Comparison of ENCODE assay signal across 23 cellular contexts in genomic region chr12:50482566-50482965, GRCh38. TPM values are rescaled to one million over a fixed set of nuclear protein-coding genes. Genes with fewer than 3 reads are reported as not detected.
DNase-seq lines count a peak whose midpoint lies in the region; TF ChIP-seq lines count a peak whose summit lies in the region.
"Had no signal": no experiment of that assay in that cellular context is flagged by ENCODE, and none has a peak within 500 bp of the region (broad histone marks: within the 10 kb centered on the region; RNA-seq: fewer than 3 reads in every experiment).

No MANE protein-coding gene starts in this region.

- H3K36me3 ChIP-seq in CD4-positive, alpha-beta memory T cell (ENCODE audit: insufficient read depth, low read length), result no peaks in the 10 kb centered on the region

- H3K9me3 ChIP-seq in CD4-positive, alpha-beta memory T cell (ENCODE audit: control insufficient read depth in 1 of 2, low read length in 2 of 2), result no peaks in the 10 kb centered on the region
- H3K9me3 ChIP-seq: SJSA1 had no signal

- no peak for TF ChIP-seq CTCF in mesothelial cell of epicardium (IDR thresholded peaks at IDR 0.05; ENCODE audit: unreplicated experiment)

- no peak overlapping the region for H3K27ac ChIP-seq in CD4-positive, alpha-beta memory T cell (ENCODE audit: low read depth, low read length)
- H3K27ac ChIP-seq: SJSA1 had no signal

- POLR2A ChIA-PET in CD4-positive, alpha-beta memory T cell (lab: Charles Lee; ENCODE audit: partially characterized antibody), result no interaction called here

- peaks cover 2% of the 10 kb centered on the region for H3K36me3 Mint-ChIP-seq in mesothelial cell of epicardium
- peaks cover 0 to 8% of the 10 kb centered on the region in 2 donors for H3K36me3 Mint-ChIP-seq in CD4-positive, alpha-beta memory T cell

- CTCF ChIA-PET in CD4-positive, alpha-beta memory T cell (lab: Charles Lee; ENCODE audit: partially characterized antibody), result no interaction called here

- in situ Hi-C loops in ACHN (cut with HindIII; ENCODE audit: low pct_ligation_motif_present, low pct_unique_long_range_greater_than_20kb, low sequenced_read_pairs), result no loop called here

- no peaks in the 10 kb centered on the region for H3K4me1 ChIP-seq in CD4-positive, alpha-beta memory T cell (ENCODE audit: insufficient read depth, low read length)
- H3K4me1 ChIP-seq: SJSA1 had no signal

- H3K4me3 Mint-ChIP-seq in mesothelial cell of epicardium, result no peak overlapping the region
- no peak overlapping the region for H3K4me3 Mint-ChIP-seq in CD4-positive, alpha-beta memory T cell
- H3K4me3 Mint-ChIP-seq: B cell, CD14-positive monocyte, HFFc6, IgD-negative memory B cell had no signal

- DNase-seq in ACHN, result peak; percentile 32
- DNase-seq in HT1080 (ENCODE audit: low read depth), result peak; percentile 56
- peak; percentile 19 for DNase-seq in RKO (ENCODE audit: low spot score)
- peak; percentile 29 for DNase-seq in glomerular visceral epithelial cell (ENCODE audit: extremely low spot score)
- DNase-seq in mesothelial cell of epicardium (ENCODE audit: low spot score in 2 of 2, unreplicated experiment in 2 of 2), result no peak
- DNase-seq in CD4-positive, alpha-beta memory T cell, result no peak
- no peak for DNase-seq in Ammon's horn (ENCODE audit: low spot score)
- no peak for DNase-seq in NCI-H510A treated with DMSO at 0.1 percent for 48 hours (lab: John Stamatoyannopoulos, UW)
- DNase-seq: 8988T, H7, HFFc6, Karpas-422, MM.1S, NCI-H1092, NCI-H1436, NCI-H2029, NCI-H2227 treated with DMSO at 0.1 percent for 48 hours, NCI-H510A, NCI-H748 treated with DMSO at 0.1 percent for 48 hours had no signal

- H3K4me1 Mint-ChIP-seq in mesothelial cell of epicardium, result no peaks in the 10 kb centered on the region
- H3K4me1 Mint-ChIP-seq in CD4-positive, alpha-beta memory T cell, result no peaks in the 10 kb centered on the region
- H3K4me1 Mint-ChIP-seq: B cell, CD14-positive monocyte had no signal

- H3K4me3 ChIP-seq in CD4-positive, alpha-beta memory T cell (ENCODE audit: low read length in 2 of 2), result no peak overlapping the region
- H3K4me3 ChIP-seq: SJSA1 had no signal

- H3K9me3 Mint-ChIP-seq in mesothelial cell of epicardium, result peaks cover 3% of the 10 kb centered on the region
- no peaks in the 10 kb centered on the region for H3K9me3 Mint-ChIP-seq in CD4-positive, alpha-beta memory T cell
- H3K9me3 Mint-ChIP-seq: HFFc6 had no signal

- intact Hi-C loops in CD4-positive, alpha-beta memory T cell (cut with micrococcal nuclease), result no loop called here

- H3K27ac Mint-ChIP-seq in mesothelial cell of epicardium, result no peak overlapping the region
- H3K27ac Mint-ChIP-seq in CD4-positive, alpha-beta memory T cell, result no peak overlapping the region
- H3K27ac Mint-ChIP-seq: B cell, CD14-positive monocyte, HFFc6, IgD-negative memory B cell had no signal

- H3K27me3 Mint-ChIP-seq in mesothelial cell of epicardium (ENCODE audit: low read depth), result no peaks in the 10 kb centered on the region
- H3K27me3 Mint-ChIP-seq in CD4-positive, alpha-beta memory T cell, result no peaks in the 10 kb centered on the region
- H3K27me3 Mint-ChIP-seq: B cell had no signal

- no peaks in the 10 kb centered on the region for H3K27me3 ChIP-seq in CD4-positive, alpha-beta memory T cell (ENCODE audit: insufficient read depth, low read length)
- H3K27me3 ChIP-seq: SJSA1 had no signal

RNA-seq across cellular contexts. Expression of gene DIP2B, which starts 22.2 kb away (rescaled TPM):
- total RNA-seq in HT1080 (2014; rRNA removed; shearing (Covaris generic)), result 34.8 and 45.3 TPM in 2 replicates
- 23.0 and 30.7 TPM in 2 replicates for polyA plus RNA-seq in HT1080 (2015; cell fraction: cytosol; rRNA removed)
- 51.2 and 52.5 TPM in 2 replicates for polyA plus RNA-seq in HT1080 (2015; cell fraction: nucleus; rRNA removed)
- total RNA-seq in mesothelial cell of epicardium, result 29.3 to 32.0 TPM (median 31.3 TPM) in 3 replicates
- total RNA-seq in CD4-positive, alpha-beta memory T cell, result 10 to 100 TPM; 26.4 to 29.1 TPM
- 10 to 100 TPM in 1 of 2 donors, 1 to 10 TPM in 1; 3.8 to 13.5 TPM for polyA plus RNA-seq in CD4-positive, alpha-beta memory T cell

Comparison
In these comparisons a context has a peak if more than half of its experiments do, and no peak if none do; other contexts are left out.
1. DNase-seq: peak in ACHN (single experiment), HT1080 (single experiment), RKO (single experiment) and glomerular visceral epithelial cell (single experiment); none in mesothelial cell of epicardium (0 of 2), CD4-positive, alpha-beta memory T cell (0 of 5), Ammon's horn (single experiment) and NCI-H510A treated with DMSO at 0.1 percent for 48 hours (single experiment).